24 cellular contexts compared by ENCODE assay signal in the genomic region with DNA sequence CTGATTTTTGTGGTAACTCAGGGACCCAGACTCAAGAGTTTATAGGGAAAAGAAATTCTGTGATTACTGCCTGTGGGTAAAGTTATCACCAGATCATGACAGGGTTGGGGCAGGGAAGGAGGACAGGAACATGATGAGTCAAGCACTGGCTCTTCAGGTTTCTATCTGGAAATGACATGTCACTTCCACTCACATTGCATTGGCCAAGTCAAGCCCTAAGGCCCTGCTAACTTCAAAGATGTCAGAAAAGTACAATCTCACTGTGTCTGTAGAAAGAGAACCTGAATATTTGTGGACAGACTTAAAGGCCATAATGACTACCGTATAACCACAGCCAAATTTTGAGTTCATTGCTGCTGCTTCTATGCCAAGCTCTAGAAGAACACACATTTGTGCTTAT.
DNase-seq lines count a peak whose midpoint lies in the region; ATAC-seq and TF ChIP-seq lines count a peak whose summit lies in the region.
"Had no signal": no experiment of that assay in that cellular context is flagged by ENCODE, and none has a peak within 500 bp of the region (broad histone marks: within the 10 kb centered on the region; RNA-seq: fewer than 3 reads in every experiment).

No MANE protein-coding gene starts in this region.

- POLR2A ChIA-PET in activated CD8-positive, alpha-beta T cell treated with anti-CD3 and anti-CD28 coated beads for 36 hours (lab: Charles Lee) = no interaction called here
- POLR2A ChIA-PET in activated CD8-positive, alpha-beta T cell treated with anti-CD3 and anti-CD28 coated beads, Interleukin-2, amount 10 ng/mL, durations not matched to agents 7 days and 5 days (lab: Charles Lee) = no interaction called here
- POLR2A ChIA-PET in WTC11 (lab: Charles Lee) = no interaction called here

- H3K36me3 Mint-ChIP-seq in activated CD8-positive, alpha-beta T cell treated with anti-CD3 and anti-CD28 coated beads for 36 hours (ENCODE audit: low read depth) = no peaks in the 10 kb centered on the region
- H3K36me3 Mint-ChIP-seq in activated CD8-positive, alpha-beta T cell treated with anti-CD3 and anti-CD28 coated beads, Interleukin-2, amount 10 ng/mL, durations not matched to agents 7 days and 5 days (ENCODE audit: low read depth) = no peaks in the 10 kb centered on the region
- no peaks in the 10 kb centered on the region for H3K36me3 Mint-ChIP-seq in HFFc6 (ENCODE audit: low read depth)
- H3K36me3 Mint-ChIP-seq in stimulated activated effector memory CD8-positive, alpha-beta T cell treated with anti-CD3 and anti-CD28 coated beads, Interleukin-12 subunit alpha, Interleukin-12 subunit beta, amount 100 ng/mL, for 72 hours = no peaks in the 10 kb centered on the region
- H3K36me3 Mint-ChIP-seq in WTC11 = no peaks in the 10 kb centered on the region
- H3K36me3 Mint-ChIP-seq: activated naive CD8-positive, alpha-beta T cell treated with anti-CD3 and anti-CD28 coated beads, Interleukin-2, amount 10 ng/mL, durations not matched to agents 7 days and 5 days; CD8-positive, alpha-beta memory T cell; natural killer cell treated with Interleukin-12 subunit alpha and Interleukin-12 subunit beta and Interleukin-15 and Interleukin-18, amount 100 ng/mL, for 72 hours had no signal

- no peak overlapping the region for H3K4me3 ChIP-seq in mammary epithelial cell (replicated peaks in 1 of 3; ENCODE audit: insufficient read depth in 1 of 3, low read depth in 2 of 3, low read length in 3 of 3)
- H3K4me3 ChIP-seq: dorsolateral prefrontal cortex, transverse colon had no signal

- in situ Hi-C loops in mammary epithelial cell (cut with MboI; ENCODE audit: low sequenced_read_pairs in 2 of 2) = no loop called here

- H3K36me3 ChIP-seq in mammary epithelial cell (ENCODE audit: insufficient read depth, low read length) = no peaks in the 10 kb centered on the region
- H3K36me3 ChIP-seq: transverse colon had no signal

- no peak overlapping the region for H2AFZ ChIP-seq in mammary epithelial cell (ENCODE audit: low read depth, low read length)

- no peak overlapping the region for H3K9ac ChIP-seq in mammary epithelial cell (ENCODE audit: insufficient read depth, low read length)

- H3K9me3 Mint-ChIP-seq in activated CD8-positive, alpha-beta T cell treated with anti-CD3 and anti-CD28 coated beads for 36 hours = no peaks in the 10 kb centered on the region
- H3K9me3 Mint-ChIP-seq in activated CD8-positive, alpha-beta T cell treated with anti-CD3 and anti-CD28 coated beads, Interleukin-2, amount 10 ng/mL, durations not matched to agents 7 days and 5 days (ENCODE audit: insufficient read depth) = no peaks in the 10 kb centered on the region
- H3K9me3 Mint-ChIP-seq in HFFc6 = no peaks in the 10 kb centered on the region
- H3K9me3 Mint-ChIP-seq in stimulated activated effector memory CD8-positive, alpha-beta T cell treated with anti-CD3 and anti-CD28 coated beads, Interleukin-12 subunit alpha, Interleukin-12 subunit beta, amount 100 ng/mL, for 72 hours = no peaks in the 10 kb centered on the region
- peaks cover 9% of the 10 kb centered on the region for H3K9me3 Mint-ChIP-seq in WTC11
- H3K9me3 Mint-ChIP-seq: activated naive CD8-positive, alpha-beta T cell treated with anti-CD3 and anti-CD28 coated beads, Interleukin-2, amount 10 ng/mL, durations not matched to agents 7 days and 5 days; CD8-positive, alpha-beta memory T cell; natural killer cell treated with Interleukin-12 subunit alpha and Interleukin-12 subunit beta and Interleukin-15 and Interleukin-18, amount 100 ng/mL, for 72 hours; T-helper 1 cell treated with Interleukin-12 subunit alpha and Interleukin-12 subunit beta and Interleukin-4 antibody, amounts not matched to agents 30 μg/mL and 1 μg/mL, for 36 hours had no signal

- peaks cover 8% of the 10 kb centered on the region for H3K4me1 Mint-ChIP-seq in activated CD8-positive, alpha-beta T cell treated with anti-CD3 and anti-CD28 coated beads for 36 hours (ENCODE audit: low read depth)
- H3K4me1 Mint-ChIP-seq in activated CD8-positive, alpha-beta T cell treated with anti-CD3 and anti-CD28 coated beads, Interleukin-2, amount 10 ng/mL, durations not matched to agents 7 days and 5 days (ENCODE audit: low read depth) = peaks cover 5% of the 10 kb centered on the region
- peaks cover 45% of the 10 kb centered on the region for H3K4me1 Mint-ChIP-seq in HFFc6 (ENCODE audit: low read depth)
- peaks cover 9% of the 10 kb centered on the region for H3K4me1 Mint-ChIP-seq in stimulated activated effector memory CD8-positive, alpha-beta T cell treated with anti-CD3 and anti-CD28 coated beads, Interleukin-12 subunit alpha, Interleukin-12 subunit beta, amount 100 ng/mL, for 72 hours
- no peaks in the 10 kb centered on the region for H3K4me1 Mint-ChIP-seq in WTC11
- H3K4me1 Mint-ChIP-seq: B cell; CD8-positive, alpha-beta memory T cell had no signal

- H3K4me3 Mint-ChIP-seq in activated CD8-positive, alpha-beta T cell treated with anti-CD3 and anti-CD28 coated beads for 36 hours = no peak overlapping the region
- no peak overlapping the region for H3K4me3 Mint-ChIP-seq in activated CD8-positive, alpha-beta T cell treated with anti-CD3 and anti-CD28 coated beads, Interleukin-2, amount 10 ng/mL, durations not matched to agents 7 days and 5 days
- H3K4me3 Mint-ChIP-seq in HFFc6 (no peak overlapping the region), WTC11 (no peak overlapping the region)
- no peak overlapping the region for H3K4me3 Mint-ChIP-seq in stimulated activated effector memory CD8-positive, alpha-beta T cell treated with anti-CD3 and anti-CD28 coated beads, Interleukin-12 subunit alpha, Interleukin-12 subunit beta, amount 100 ng/mL, for 72 hours
- H3K4me3 Mint-ChIP-seq: activated naive CD8-positive, alpha-beta T cell treated with anti-CD3 and anti-CD28 coated beads, Interleukin-2, amount 10 ng/mL, durations not matched to agents 7 days and 5 days; B cell; CD8-positive, alpha-beta memory T cell; natural killer cell treated with Interleukin-12 subunit alpha and Interleukin-12 subunit beta and Interleukin-15 and Interleukin-18, amount 100 ng/mL, for 72 hours; T-helper 1 cell treated with Interleukin-12 subunit alpha and Interleukin-12 subunit beta and Interleukin-4 antibody, amounts not matched to agents 30 μg/mL and 1 μg/mL, for 36 hours had no signal

- dilution Hi-C loops in mammary epithelial cell (cut with HindIII; ENCODE audit: low sequenced_read_pairs) = no loop called here

- no peaks in the 10 kb centered on the region for H4K20me1 ChIP-seq in mammary epithelial cell (ENCODE audit: insufficient read depth, low read length)

- intact Hi-C loops in activated CD8-positive, alpha-beta T cell treated with anti-CD3 and anti-CD28 coated beads for 36 hours (cut with micrococcal nuclease) = no loop called here
- intact Hi-C loops in mammary epithelial cell (cut with micrococcal nuclease) = no loop called here

- no peaks in the 10 kb centered on the region for H3K27me3 ChIP-seq in mammary epithelial cell (ENCODE audit: insufficient read depth, low read length)
- H3K27me3 ChIP-seq: dorsolateral prefrontal cortex, transverse colon had no signal

- 22% methylated on average over 1 of the region's 1 CpG for WGBS in mammary epithelial cell (ENCODE audit: low coverage, missing lambda C conversion rate)

- H3K27ac Mint-ChIP-seq in activated CD8-positive, alpha-beta T cell treated with anti-CD3 and anti-CD28 coated beads for 36 hours = no peak overlapping the region
- no peak overlapping the region for H3K27ac Mint-ChIP-seq in activated CD8-positive, alpha-beta T cell treated with anti-CD3 and anti-CD28 coated beads, Interleukin-2, amount 10 ng/mL, durations not matched to agents 7 days and 5 days
- H3K27ac Mint-ChIP-seq in HFFc6 (no peak overlapping the region), WTC11 (no peak overlapping the region)
- H3K27ac Mint-ChIP-seq in stimulated activated effector memory CD8-positive, alpha-beta T cell treated with anti-CD3 and anti-CD28 coated beads, Interleukin-12 subunit alpha, Interleukin-12 subunit beta, amount 100 ng/mL, for 72 hours = peak overlapping the region; percentile 68
- H3K27ac Mint-ChIP-seq: activated naive CD8-positive, alpha-beta T cell treated with anti-CD3 and anti-CD28 coated beads, Interleukin-2, amount 10 ng/mL, durations not matched to agents 7 days and 5 days; B cell; natural killer cell treated with Interleukin-12 subunit alpha and Interleukin-12 subunit beta and Interleukin-15 and Interleukin-18, amount 100 ng/mL, for 72 hours; T-helper 1 cell treated with Interleukin-12 subunit alpha and Interleukin-12 subunit beta and Interleukin-4 antibody, amounts not matched to agents 30 μg/mL and 1 μg/mL, for 36 hours had no signal

- CTCF ChIA-PET in activated CD8-positive, alpha-beta T cell treated with anti-CD3 and anti-CD28 coated beads for 36 hours (lab: Charles Lee) = no interaction called here
- CTCF ChIA-PET in activated CD8-positive, alpha-beta T cell treated with anti-CD3 and anti-CD28 coated beads, Interleukin-2, amount 10 ng/mL, durations not matched to agents 7 days and 5 days (lab: Charles Lee) = no interaction called here
- CTCF ChIA-PET in mammary epithelial cell (lab: Charles Lee; ENCODE audit: low non-redundant PET) = no interaction called here
- CTCF ChIA-PET in WTC11 (lab: Charles Lee) = no interaction called here

- no peak for TF ChIP-seq CTCF in activated CD8-positive, alpha-beta T cell treated with anti-CD3 and anti-CD28 coated beads for 36 hours (IDR thresholded peaks at IDR 0.05)
- TF ChIP-seq CTCF in HFFc6 (IDR thresholded peaks at IDR 0.05) (no peak), mammary epithelial cell (conservative IDR thresholded peaks at IDR 0.05 in 1 of 2, IDR thresholded peaks at IDR 0.05 in 1 of 2; ENCODE audit: extremely low read depth in 1 of 2, insufficient read depth in 1 of 2, low read depth in 1 of 2, low read length in 2 of 2) (no peak), WTC11 (IDR thresholded peaks at IDR 0.05) (no peak)

- H3K9me3 ChIP-seq in mammary epithelial cell (replicated peaks; ENCODE audit: insufficient read depth, low read length) = no peaks in the 10 kb centered on the region
- H3K9me3 ChIP-seq: transverse colon had no signal

- H3K4me1 ChIP-seq in mammary epithelial cell (ENCODE audit: insufficient read depth, low read length) = peaks cover 13% of the 10 kb centered on the region

- H3K79me2 ChIP-seq in mammary epithelial cell (ENCODE audit: insufficient read depth, low read length) = no peaks in the 10 kb centered on the region

- peak; percentile 85 for ATAC-seq in activated CD8-positive, alpha-beta T cell treated with anti-CD3 and anti-CD28 coated beads for 36 hours
- no peak for ATAC-seq in activated CD8-positive, alpha-beta T cell treated with anti-CD3 and anti-CD28 coated beads, Interleukin-2, amount 10 ng/mL, durations not matched to agents 7 days and 5 days
- ATAC-seq in stimulated activated effector memory CD8-positive, alpha-beta T cell treated with anti-CD3 and anti-CD28 coated beads, Interleukin-12 subunit alpha, Interleukin-12 subunit beta, amount 100 ng/mL, for 72 hours = peak; percentile 91
- ATAC-seq in GM21619 (IDR thresholded peaks at IDR 0.05; ENCODE audit: unreplicated experiment) (no peak), GM21367 (IDR thresholded peaks at IDR 0.05; ENCODE audit: unreplicated experiment) (no peak), WTC11 (no peak)
- ATAC-seq: HCT116 had no signal

- no peaks in the 10 kb centered on the region for H3K27me3 Mint-ChIP-seq in activated CD8-positive, alpha-beta T cell treated with anti-CD3 and anti-CD28 coated beads for 36 hours
- no peaks in the 10 kb centered on the region for H3K27me3 Mint-ChIP-seq in activated CD8-positive, alpha-beta T cell treated with anti-CD3 and anti-CD28 coated beads, Interleukin-2, amount 10 ng/mL, durations not matched to agents 7 days and 5 days (ENCODE audit: low read depth)
- H3K27me3 Mint-ChIP-seq in HFFc6 (ENCODE audit: insufficient read depth) = peaks cover 4% of the 10 kb centered on the region
- peaks cover 4% of the 10 kb centered on the region; the same call in 1 of the 2 replicates for H3K27me3 Mint-ChIP-seq in WTC11 (ENCODE audit: low read depth)
- H3K27me3 Mint-ChIP-seq: activated naive CD8-positive, alpha-beta T cell treated with anti-CD3 and anti-CD28 coated beads, Interleukin-2, amount 10 ng/mL, durations not matched to agents 7 days and 5 days; B cell had no signal

- no TSS peak for BruUV-seq in mammary epithelial cell (replicated peaks; lab: Mats Ljungman, UMichigan)

- DNase-seq in activated CD8-positive, alpha-beta T cell treated with anti-CD3 and anti-CD28 coated beads for 36 hours = peak; percentile 12
- DNase-seq in activated CD8-positive, alpha-beta T cell treated with anti-CD3 and anti-CD28 coated beads, Interleukin-2, amount 10 ng/mL, durations not matched to agents 7 days and 5 days = no peak
- DNase-seq in HFFc6 (peak; percentile 46), mammary epithelial cell (peak; percentile 73), WTC11 (ENCODE audit: low spot score) (no peak)
- DNase-seq in stimulated activated effector memory CD8-positive, alpha-beta T cell treated with anti-CD3 and anti-CD28 coated beads, Interleukin-12 subunit alpha, Interleukin-12 subunit beta, amount 100 ng/mL, for 72 hours (ENCODE audit: low spot score in 2 of 2) = no peak
- DNase-seq: activated CD4-positive, alpha-beta T cell treated with anti-CD3 and anti-CD28 coated beads for 1 hour; activated naive CD8-positive, alpha-beta T cell treated with anti-CD3 and anti-CD28 coated beads, Interleukin-2, amount 10 ng/mL, durations not matched to agents 7 days and 5 days; CD8-positive, alpha-beta memory T cell; DMS153; dorsolateral prefrontal cortex; GDM1; KBM-7; NCI-H1417 treated with DMSO at 0.1 percent for 48 hours; NCI-H2081; NCI-H2227 treated with DMSO at 0.1 percent for 48 hours; NCI-H526 treated with DMSO at 0.1 percent for 48 hours; transverse colon had no signal

- no peak overlapping the region for H3K27ac ChIP-seq in mammary epithelial cell (ENCODE audit: insufficient read depth, low read depth, low read length)
- H3K27ac ChIP-seq: dorsolateral prefrontal cortex, transverse colon had no signal

- H3K4me2 ChIP-seq in mammary epithelial cell (ENCODE audit: insufficient read depth, low read depth, low read length) = no peak overlapping the region

Comparison
In these comparisons a context has a peak if more than half of its experiments do, and no peak if none do; other contexts are left out.
1. ATAC-seq: peak in activated CD8-positive, alpha-beta T cell treated with anti-CD3 and anti-CD28 coated beads for 36 hours (single experiment) and stimulated activated effector memory CD8-positive, alpha-beta T cell treated with anti-CD3 and anti-CD28 coated beads, Interleukin-12 subunit alpha, Interleukin-12 subunit beta, amount 100 ng/mL, for 72 hours (single experiment); none in activated CD8-positive, alpha-beta T cell treated with anti-CD3 and anti-CD28 coated beads, Interleukin-2, amount 10 ng/mL, durations not matched to agents 7 days and 5 days (single experiment), GM21619 (single experiment), GM21367 (single experiment) and WTC11 (single experiment).
2. DNase-seq: peak in activated CD8-positive, alpha-beta T cell treated with anti-CD3 and anti-CD28 coated beads for 36 hours (single experiment), HFFc6 (single experiment) and mammary epithelial cell (single experiment); none in activated CD8-positive, alpha-beta T cell treated with anti-CD3 and anti-CD28 coated beads, Interleukin-2, amount 10 ng/mL, durations not matched to agents 7 days and 5 days (single experiment), stimulated activated effector memory CD8-positive, alpha-beta T cell treated with anti-CD3 and anti-CD28 coated beads, Interleukin-12 subunit alpha, Interleukin-12 subunit beta, amount 100 ng/mL, for 72 hours (0 of 2) and WTC11 (single experiment).